ENCODE assay signal across 8 cellular contexts in genomic region chr20:37336369-37337207, GRCh38. TPM values are rescaled to one million over a fixed set of nuclear protein-coding genes. Genes with fewer than 3 reads are reported as not detected.
DNase-seq lines count a peak whose midpoint lies in the region; ATAC-seq and TF ChIP-seq lines count a peak whose summit lies in the region.

No MANE protein-coding gene starts in this region.

- POLR2A ChIA-PET in RWPE1 (lab: Yijun Ruan, JAX; ENCODE audit: low non-redundant PET): no interaction called here

- no peaks in the 10 kb centered on the region for H3K36me3 Mint-ChIP-seq in natural killer cell

- H3K4me3 Mint-ChIP-seq in natural killer cell: peak overlapping the region; percentile 40

- peak; percentile 56 for ATAC-seq in HG02973 (IDR thresholded peaks at IDR 0.05; ENCODE audit: unreplicated experiment)
- peak; percentile 76 to 82 (median 78) for ATAC-seq in natural killer cell

- intact Hi-C loops in colonic mucosa (cut with DNase I): no loop called here
- intact Hi-C loops in natural killer cell (cut with micrococcal nuclease): no loop called here

- no peaks in the 10 kb centered on the region for H3K9me3 Mint-ChIP-seq in natural killer cell

- CTCF ChIA-PET in RWPE1 (lab: Yijun Ruan, JAX): interaction anchor here (0.6 to 1.6 kb wide), 4 partner anchors 9 to 68 kb away, joined by 3 to 5 read pairs (median 4); partner anchors contain the start of gene SRC

- H3K27me3 ChIP-seq in colonic mucosa: no peaks in the 10 kb centered on the region

- peaks cover 6 to 17% of the 10 kb centered on the region in 2 donors for H3K4me1 Mint-ChIP-seq in natural killer cell

- peak overlapping the region; percentile 72 for H3K27ac ChIP-seq in RWPE1
- peak overlapping the region; percentile 51 for H3K27ac ChIP-seq in colonic mucosa

- H3K27ac Mint-ChIP-seq in natural killer cell: peak overlapping the region; percentile 64 to 89

- H3K9ac ChIP-seq in colonic mucosa (ENCODE audit: low read depth in 2 of 2, low read length in 2 of 2): peak overlapping the region in 1 of 2 donors; percentile 19

- no peaks in the 10 kb centered on the region for H3K36me3 ChIP-seq in colonic mucosa

- H3K4me1 ChIP-seq in colonic mucosa: peaks cover 6% of the 10 kb centered on the region

- peak; percentile 50 for DNase-seq in stimulated activated naive CD4-positive, alpha-beta T cell treated with Interleukin-2 at 50 U/mL for 16 hours (lab: John Stamatoyannopoulos, UW)
- DNase-seq in stimulated activated naive CD4-positive, alpha-beta T cell (lab: John Stamatoyannopoulos, UW): no peak
- DNase-seq in RWPE1 (ENCODE audit: low spot score) (no peak), colonic mucosa (no peak), natural killer cell (peak; percentile 23), ureter (ENCODE audit: low spot score) (peak; percentile 75), SW480 (ENCODE audit: low spot score) (no peak)

- H3K9me3 ChIP-seq in colonic mucosa: no peaks in the 10 kb centered on the region

- H3K4me3 ChIP-seq in colonic mucosa: no peak overlapping the region

- no peaks in the 10 kb centered on the region for H3K27me3 Mint-ChIP-seq in natural killer cell (ENCODE audit: low read depth in 2 of 2)

- TF ChIP-seq CTCF in RWPE1 (conservative IDR thresholded peaks at IDR 0.05; ENCODE audit: low read depth) (no peak), colonic mucosa (IDR thresholded peaks at IDR 0.05) (no peak), natural killer cell (IDR thresholded peaks at IDR 0.05) (no peak)

RNA-seq across cellular contexts. Expression of gene SRC, which starts 9.4 kb away (rescaled TPM):
- 100 to 1,000 TPM; 102 to 123 TPM for total RNA-seq in colonic mucosa
- total RNA-seq in natural killer cell: 10 to 100 TPM in 2 of 3 donors, 1 to 10 TPM in 1; 2.3 to 15.6 (median 10.5) TPM
- total RNA-seq in ureter: 166 TPM

RNA-seq across cellular contexts. Expression of gene MANBAL, which starts 47.1 kb away (rescaled TPM):
- total RNA-seq in colonic mucosa: 10 to 100 TPM; 27.1 to 44.6 TPM
- total RNA-seq in natural killer cell: 1 to 10 TPM; 5.1 to 7.9 (median 6.4) TPM
- 73.9 TPM for total RNA-seq in ureter

Comparison
In these comparisons a context has a peak if more than half of its experiments do, and no peak if none do; other contexts are left out.
1. DNase-seq: peak in stimulated activated naive CD4-positive, alpha-beta T cell treated with Interleukin-2 at 50 U/mL for 16 hours (single experiment), natural killer cell (single experiment) and ureter (single experiment); none in stimulated activated naive CD4-positive, alpha-beta T cell (0 of 6), RWPE1 (single experiment), colonic mucosa (single experiment) and SW480 (single experiment).
2. RNA of gene SRC, which starts 9.4 kb away (total RNA-seq): 166 TPM in ureter (single experiment) and 102 to 123 TPM in colonic mucosa; 2.3 to 15.6 TPM in natural killer cell; every median in the first group is over 4 times any median in the second.